In genomic region chr5:151771259-151772028, GRCh38 we compare ENCODE assay signal across 8 cellular contexts. TPM values are rescaled to one million over a fixed set of nuclear protein-coding genes. Genes with fewer than 3 reads are reported as not detected.
DNase-seq lines count a peak whose midpoint lies in the region; ATAC-seq and FAIRE-seq lines count a peak whose summit lies in the region.

G3BP1 (plus strand) TSS chr5:151771954; CDS start chr5:151786621, 14,667 bp downstream.

- ATAC-seq in GM19043 (IDR thresholded peaks at IDR 0.05; ENCODE audit: low read depth, unreplicated experiment), result peak; percentile 73
- peak; percentile 92 for ATAC-seq in HG03378 (IDR thresholded peaks at IDR 0.05; ENCODE audit: unreplicated experiment)

- DNase-seq in Ammon's horn (ENCODE audit: low spot score) (peak; percentile 100), NCI-H460 (ENCODE audit: extremely low read depth, low read depth) (peak; percentile 100), cerebellar nuclear complex (lab: John Stamatoyannopoulos, UW) (peak; percentile 100)
- peak; percentile 96 for DNase-seq in activated CD4-positive, CD25-positive, alpha-beta regulatory T cell treated with anti-CD3 and anti-CD28 coated beads, Interleukin-2, amount 50 U/mL, for 72 hours
- peak; percentile 97 for DNase-seq in stimulated activated CD4-positive, alpha-beta T cell treated with anti-CD3 and anti-CD28 coated beads, Interleukin-12 subunit alpha, Interleukin-12 subunit beta, amount 100 ng/mL, for 4 hours

- FAIRE-seq in islet of Langerhans (lab: Jason Lieb, UNC), result peak; percentile 98

RNA-seq across cellular contexts. Expression of gene G3BP1, which starts in this region (rescaled TPM):
- 129 and 144 TPM in 2 replicates for total RNA-seq in NCI-H460 (2014; rRNA removed; shearing (Covaris generic))
- polyA plus RNA-seq in NCI-H460 (2014; cell fraction: nucleus; rRNA removed), result 90.5 and 114 TPM in 2 replicates

Comparison
In these comparisons a context has a peak if more than half of its experiments do, and no peak if none do; other contexts are left out.
1. Peak in every context shown above with its lines: DNase-seq and ATAC-seq.